ENCODE assay signal across 18 cellular contexts in the genomic region with DNA sequence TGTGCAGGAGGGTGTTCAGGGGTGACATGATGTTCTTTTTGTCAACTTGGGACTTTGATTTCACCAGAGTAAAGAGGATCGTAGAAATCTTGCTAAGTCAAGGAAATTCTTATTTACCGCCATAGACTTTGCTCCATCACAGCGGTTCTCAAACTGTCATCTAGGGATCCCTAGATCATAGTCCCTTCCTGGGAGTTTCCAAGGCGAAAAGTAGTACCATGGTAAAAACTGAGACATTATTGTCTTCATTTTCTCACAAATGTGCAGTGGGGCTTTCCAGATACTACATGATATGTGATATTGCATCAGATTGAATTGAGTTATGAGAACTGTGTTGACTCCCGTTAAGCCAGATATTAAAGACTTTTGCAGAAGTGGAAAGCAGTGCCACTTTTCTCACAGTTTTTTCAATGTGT.
DNase-seq lines count a peak whose midpoint lies in the region; ATAC-seq and TF ChIP-seq lines count a peak whose summit lies in the region.
"Had no signal": no experiment of that assay in that cellular context is flagged by ENCODE, and none has a peak within 500 bp of the region (broad histone marks: within the 10 kb centered on the region; RNA-seq: fewer than 3 reads in every experiment).

No MANE protein-coding gene starts in this region.

- H3K23ac ChIP-seq in mesenchymal stem cell (ENCODE audit: low read length in 2 of 2) = no peak overlapping the region

- H2BK5ac ChIP-seq in mesenchymal stem cell (ENCODE audit: low read depth, low read length, poor library complexity, severe bottlenecking) = no peak overlapping the region

- H3K4me3 ChIP-seq in KMS-11 (IDR thresholded peaks at IDR 0.05; ENCODE audit: insufficient read depth, low read depth, low read length) (no peak overlapping the region), mesenchymal stem cell (ENCODE audit: insufficient read depth in 1 of 2, low read depth in 1 of 2, low read length in 2 of 2) (no peak overlapping the region), gastroesophageal sphincter (no peak overlapping the region)
- H3K4me3 ChIP-seq: A549, psoas muscle, SJCRH30, stomach had no signal

- no peak overlapping the region for H2AFZ ChIP-seq in KMS-11 (ENCODE audit: low read depth)
- H2AFZ ChIP-seq in mesenchymal stem cell (ENCODE audit: low read depth, low read length) = no peak overlapping the region

- no peaks in the 10 kb centered on the region for H4K20me1 ChIP-seq in KMS-11 (ENCODE audit: insufficient read depth)

- H3K4me1 ChIP-seq in KMS-11 (ENCODE audit: low read depth, poor library complexity, severe bottlenecking) (peaks cover 55% of the 10 kb centered on the region), mesenchymal stem cell (ENCODE audit: control insufficient read depth, insufficient read depth, low read depth, low read length) (peaks cover 10% of the 10 kb centered on the region), gastroesophageal sphincter (peaks cover 6 to 46% (median 8%) of the 10 kb centered on the region in 3 donors)

- H3K18ac ChIP-seq in mesenchymal stem cell (ENCODE audit: low read depth in 1 of 2, low read length in 2 of 2) = no peak overlapping the region

- TF ChIP-seq EP300 in gastroesophageal sphincter (IDR thresholded peaks at IDR 0.05) = no peak

- 100% methylated on average over 4 of the region's 5 CpGs for WGBS in mesenchymal stem cell
- WGBS in gastroesophageal sphincter (ENCODE audit: low coverage in 1 of 2), 2 donors = 83 to 90% methylated on average over 5 of the region's 5 CpGs

- peaks cover 93% of the 10 kb centered on the region for H3K4me1 Mint-ChIP-seq in activated CD4-positive, alpha-beta T cell treated with anti-CD3 and anti-CD28 coated beads for 36 hours
- peaks cover 73% of the 10 kb centered on the region for H3K4me1 Mint-ChIP-seq in activated T-helper 17 cell treated with anti-CD3 and anti-CD28 coated beads, Interleukin-2, amount 50 U/mL, for 72 hours
- peaks cover 77 to 84% of the 10 kb centered on the region in 2 donors for H3K4me1 Mint-ChIP-seq in natural killer cell treated with Interleukin-12 subunit alpha and Interleukin-12 subunit beta and Interleukin-15 and Interleukin-18, amount 100 ng/mL, for 72 hours (ENCODE audit: low read depth in 2 of 2)
- peaks cover 79 to 86% (median 83%) of the 10 kb centered on the region in 3 donors for H3K4me1 Mint-ChIP-seq in T-cell

- H2AK5ac ChIP-seq in mesenchymal stem cell (ENCODE audit: low read length, severe bottlenecking) = no peak overlapping the region

- H3K9me3 Mint-ChIP-seq in activated CD4-positive, alpha-beta T cell treated with anti-CD3 and anti-CD28 coated beads for 36 hours (ENCODE audit: low read depth) = no peaks in the 10 kb centered on the region
- H3K9me3 Mint-ChIP-seq in activated T-helper 17 cell treated with anti-CD3 and anti-CD28 coated beads, Interleukin-2, amount 50 U/mL, for 72 hours = no peaks in the 10 kb centered on the region
- H3K9me3 Mint-ChIP-seq in natural killer cell treated with Interleukin-12 subunit alpha and Interleukin-12 subunit beta and Interleukin-15 and Interleukin-18, amount 100 ng/mL, for 72 hours = no peaks in the 10 kb centered on the region
- no peaks in the 10 kb centered on the region for H3K9me3 Mint-ChIP-seq in T-cell
- H3K9me3 Mint-ChIP-seq: CD8-positive, alpha-beta T cell had no signal

- peak; percentile 38 for ATAC-seq in activated CD4-positive, alpha-beta T cell treated with anti-CD3 and anti-CD28 coated beads for 36 hours
- ATAC-seq in activated T-helper 17 cell treated with anti-CD3 and anti-CD28 coated beads, Interleukin-2, amount 50 U/mL, for 72 hours (replicated peaks) = peak; percentile 31
- peak; percentile 40 to 79 for ATAC-seq in natural killer cell treated with Interleukin-12 subunit alpha and Interleukin-12 subunit beta and Interleukin-15 and Interleukin-18, amount 100 ng/mL, for 72 hours
- ATAC-seq in T-cell (replicated peaks in 1 of 4) (no peak), gastroesophageal sphincter (no peak)
- ATAC-seq: A549 had no signal

- peak overlapping the region; percentile 84 for H3K27ac Mint-ChIP-seq in activated CD4-positive, alpha-beta T cell treated with anti-CD3 and anti-CD28 coated beads for 36 hours
- peak overlapping the region; percentile 84 for H3K27ac Mint-ChIP-seq in activated T-helper 17 cell treated with anti-CD3 and anti-CD28 coated beads, Interleukin-2, amount 50 U/mL, for 72 hours
- H3K27ac Mint-ChIP-seq in natural killer cell treated with Interleukin-12 subunit alpha and Interleukin-12 subunit beta and Interleukin-15 and Interleukin-18, amount 100 ng/mL, for 72 hours = peak overlapping the region; percentile 68 to 91
- peak overlapping the region in 1 of 2 donors; percentile 16 for H3K27ac Mint-ChIP-seq in T-cell
- H3K27ac Mint-ChIP-seq: CD8-positive, alpha-beta T cell had no signal

- H3K4me3 Mint-ChIP-seq in activated CD4-positive, alpha-beta T cell treated with anti-CD3 and anti-CD28 coated beads for 36 hours = no peak overlapping the region
- H3K4me3 Mint-ChIP-seq in activated T-helper 17 cell treated with anti-CD3 and anti-CD28 coated beads, Interleukin-2, amount 50 U/mL, for 72 hours = peak overlapping the region; percentile 54
- peak overlapping the region; percentile 55 for H3K4me3 Mint-ChIP-seq in natural killer cell treated with Interleukin-12 subunit alpha and Interleukin-12 subunit beta and Interleukin-15 and Interleukin-18, amount 100 ng/mL, for 72 hours
- no peak overlapping the region for H3K4me3 Mint-ChIP-seq in T-cell
- H3K4me3 Mint-ChIP-seq: CD8-positive, alpha-beta T cell had no signal

- H3K9ac ChIP-seq in KMS-11 (no peak overlapping the region), mesenchymal stem cell (ENCODE audit: low read length) (no peak overlapping the region)

- H2BK12ac ChIP-seq in mesenchymal stem cell (ENCODE audit: low read length in 2 of 2) = no peak overlapping the region

- H3K4ac ChIP-seq in mesenchymal stem cell (ENCODE audit: low read depth in 1 of 2, low read length in 2 of 2) = no peak overlapping the region

- H3K79me2 ChIP-seq in KMS-11 (ENCODE audit: insufficient read depth, low read depth) = peaks cover 19% of the 10 kb centered on the region; the same call in 1 of the 2 replicates

- H3K36me3 ChIP-seq in KMS-11 (ENCODE audit: insufficient read depth) (no peaks in the 10 kb centered on the region), mesenchymal stem cell (ENCODE audit: control insufficient read depth in 1 of 2, insufficient read depth in 2 of 2, low read depth in 1 of 2, low read length in 2 of 2) (no peaks in the 10 kb centered on the region), gastroesophageal sphincter (no peaks in the 10 kb centered on the region)
- H3K36me3 ChIP-seq: SJCRH30, stomach had no signal

- no peaks in the 10 kb centered on the region for H3K27me3 Mint-ChIP-seq in activated CD4-positive, alpha-beta T cell treated with anti-CD3 and anti-CD28 coated beads for 36 hours
- H3K27me3 Mint-ChIP-seq in activated T-helper 17 cell treated with anti-CD3 and anti-CD28 coated beads, Interleukin-2, amount 50 U/mL, for 72 hours = no peaks in the 10 kb centered on the region
- H3K27me3 Mint-ChIP-seq in natural killer cell treated with Interleukin-12 subunit alpha and Interleukin-12 subunit beta and Interleukin-15 and Interleukin-18, amount 100 ng/mL, for 72 hours = no peaks in the 10 kb centered on the region
- H3K27me3 Mint-ChIP-seq in T-cell = no peaks in the 10 kb centered on the region

- H3K36me3 Mint-ChIP-seq in activated CD4-positive, alpha-beta T cell treated with anti-CD3 and anti-CD28 coated beads for 36 hours (ENCODE audit: low read depth) = peaks cover 28% of the 10 kb centered on the region
- peaks cover 93% of the 10 kb centered on the region for H3K36me3 Mint-ChIP-seq in activated T-helper 17 cell treated with anti-CD3 and anti-CD28 coated beads, Interleukin-2, amount 50 U/mL, for 72 hours (ENCODE audit: low read depth)
- no peaks in the 10 kb centered on the region for H3K36me3 Mint-ChIP-seq in natural killer cell treated with Interleukin-12 subunit alpha and Interleukin-12 subunit beta and Interleukin-15 and Interleukin-18, amount 100 ng/mL, for 72 hours
- H3K36me3 Mint-ChIP-seq in T-cell = no peaks in the 10 kb centered on the region
- H3K36me3 Mint-ChIP-seq: CD8-positive, alpha-beta T cell had no signal

- no peak for TF ChIP-seq POLR2A in gastroesophageal sphincter (IDR thresholded peaks at IDR 0.05)

- no peak for DNase-seq in activated CD4-positive, alpha-beta T cell treated with anti-CD3 and anti-CD28 coated beads for 36 hours
- no peak for DNase-seq in activated CD4-positive, alpha-beta T cell treated with anti-CD3 and anti-CD28 coated beads for 1 hour
- peak; percentile 68 for DNase-seq in natural killer cell treated with Interleukin-12 subunit alpha and Interleukin-12 subunit beta and Interleukin-15 and Interleukin-18, amount 100 ng/mL, for 72 hours (ENCODE audit: low spot score)
- DNase-seq in mesenchymal stem cell (no peak), T-cell (no peak)
- DNase-seq: dermis blood vessel endothelial cell; erythroblast; KG1; NCI-H1417 treated with DMSO at 0.1 percent for 48 hours; psoas muscle; SJCRH30; stimulated activated CD4-positive, alpha-beta T cell treated with anti-CD3 and anti-CD28 coated beads, Interleukin-12 subunit alpha, Interleukin-12 subunit beta, amount 100 ng/mL, for 4 hours; stomach had no signal

- H3K27me3 ChIP-seq in KMS-11 (ENCODE audit: insufficient read depth, low read depth) (no peaks in the 10 kb centered on the region), mesenchymal stem cell (ENCODE audit: control insufficient read depth in 1 of 2, insufficient read depth in 1 of 2, low read length in 2 of 2) (no peaks in the 10 kb centered on the region), gastroesophageal sphincter (no peaks in the 10 kb centered on the region)
- H3K27me3 ChIP-seq: SJCRH30, stomach had no signal

- intact Hi-C loops in activated CD4-positive, alpha-beta T cell treated with anti-CD3 and anti-CD28 coated beads for 36 hours (cut with DNase I, micrococcal nuclease) = loop anchor here in 1 of 2 experiments (5.0 kb wide), 2 partner anchors 42 to 117 kb away; no protein-coding TSS in a partner anchor

- CTCF ChIA-PET in activated CD4-positive, alpha-beta T cell treated with anti-CD3 and anti-CD28 coated beads for 36 hours (lab: Charles Lee) = interaction anchor here (1.2 kb wide), 1 partner anchor 19 kb away, joined by 3 read pairs; no protein-coding TSS in a partner anchor
- CTCF ChIA-PET in T-cell (lab: Charles Lee) = interaction anchor here in 1 of 2 donors (1.1 kb wide), 1 partner anchor 77 kb away, joined by 4 read pairs; no protein-coding TSS in a partner anchor

- H3K14ac ChIP-seq in mesenchymal stem cell (ENCODE audit: low read length in 2 of 2) = no peak overlapping the region

- no peak overlapping the region for H4K91ac ChIP-seq in mesenchymal stem cell (ENCODE audit: low read length)

- H3K9me3 ChIP-seq in mesenchymal stem cell (ENCODE audit: control insufficient read depth, low read length) = no peaks in the 10 kb centered on the region
- no peaks in the 10 kb centered on the region for H3K9me3 ChIP-seq in gastroesophageal sphincter
- H3K9me3 ChIP-seq: A549, psoas muscle, SJCRH30, stomach had no signal

- H2BK120ac ChIP-seq in mesenchymal stem cell (ENCODE audit: low read depth, low read length) = no peak overlapping the region

- peaks cover 26% of the 10 kb centered on the region for H3K79me1 ChIP-seq in mesenchymal stem cell (replicated peaks; ENCODE audit: low read length, poor library complexity, severe bottlenecking)

- no peak for TF ChIP-seq CTCF in KMS-11 (conservative IDR thresholded peaks at IDR 0.05; ENCODE audit: low read depth, low read length)
- TF ChIP-seq CTCF in gastroesophageal sphincter (IDR thresholded peaks at IDR 0.05) = no peak

- POLR2A ChIA-PET in activated CD4-positive, alpha-beta T cell treated with anti-CD3 and anti-CD28 coated beads for 36 hours (lab: Charles Lee) = no interaction called here
- POLR2A ChIA-PET in T-cell (lab: Charles Lee) = no interaction called here

- H3K27ac ChIP-seq in KMS-11 = no peak overlapping the region
- H3K27ac ChIP-seq in mesenchymal stem cell (ENCODE audit: low read length, poor library complexity, severe bottlenecking) = no peak overlapping the region
- H3K27ac ChIP-seq in gastroesophageal sphincter = no peak overlapping the region
- H3K27ac ChIP-seq: A549, psoas muscle, SJCRH30, stomach had no signal

- H3K4me2 ChIP-seq in KMS-11 (0 out of 2 replicates have a peak overlapping the region, but pooled peaks have one; percentile 26), mesenchymal stem cell (ENCODE audit: low read length, poor library complexity, severe bottlenecking) (no peak overlapping the region)
- H3K4me2 ChIP-seq: A549 had no signal

- H4K8ac ChIP-seq in mesenchymal stem cell (ENCODE audit: low read length) = no peak overlapping the region

- H2BK15ac ChIP-seq in mesenchymal stem cell (ENCODE audit: low read depth, poor library complexity, severe bottlenecking) = no peak overlapping the region

Comparison
In these comparisons a context has a peak if more than half of its experiments do, and no peak if none do; other contexts are left out.
1. ATAC-seq: peak in activated CD4-positive, alpha-beta T cell treated with anti-CD3 and anti-CD28 coated beads for 36 hours (single experiment), activated T-helper 17 cell treated with anti-CD3 and anti-CD28 coated beads, Interleukin-2, amount 50 U/mL, for 72 hours (single experiment) and natural killer cell treated with Interleukin-12 subunit alpha and Interleukin-12 subunit beta and Interleukin-15 and Interleukin-18, amount 100 ng/mL, for 72 hours (2 of 2); none in T-cell (0 of 4) and gastroesophageal sphincter (single experiment).
2. H3K4me3 Mint-ChIP-seq: peak in activated T-helper 17 cell treated with anti-CD3 and anti-CD28 coated beads, Interleukin-2, amount 50 U/mL, for 72 hours (single experiment) and natural killer cell treated with Interleukin-12 subunit alpha and Interleukin-12 subunit beta and Interleukin-15 and Interleukin-18, amount 100 ng/mL, for 72 hours (single experiment); none in activated CD4-positive, alpha-beta T cell treated with anti-CD3 and anti-CD28 coated beads for 36 hours (single experiment) and T-cell (0 of 3).